16 cellular contexts compared by ENCODE assay signal in the genomic region with DNA sequence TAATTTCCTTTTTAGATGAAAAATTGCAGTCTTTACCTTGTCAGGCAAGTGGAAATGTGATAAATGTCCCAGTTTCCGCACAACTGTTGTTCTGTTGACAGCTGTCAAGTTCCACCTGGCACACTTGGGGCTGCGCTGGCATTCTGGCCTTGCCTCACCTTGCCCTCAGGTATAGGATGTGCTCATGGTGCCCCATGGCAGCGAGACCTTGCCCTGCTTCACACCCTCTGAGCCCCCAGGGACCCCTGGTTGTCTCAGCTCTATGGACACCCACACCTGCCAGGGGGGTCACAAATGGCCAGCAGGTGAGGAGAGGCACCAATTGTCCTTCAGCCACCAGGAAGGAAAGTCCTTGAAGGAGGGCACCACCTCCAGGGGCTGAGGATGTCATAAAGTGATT. TPM values are rescaled to one million over a fixed set of nuclear protein-coding genes. Genes with fewer than 3 reads are reported as not detected.
DNase-seq lines count a peak whose midpoint lies in the region; ATAC-seq and TF ChIP-seq lines count a peak whose summit lies in the region.
"Had no signal": no experiment of that assay in that cellular context is flagged by ENCODE, and none has a peak within 500 bp of the region (broad histone marks: within the 10 kb centered on the region; RNA-seq: fewer than 3 reads in every experiment).

No MANE protein-coding gene starts in this region.

- peak overlapping the region; percentile 13 for H3K4me3 ChIP-seq in CD8-positive, alpha-beta T cell (ENCODE audit: low read depth, low read length)
- H3K4me3 ChIP-seq: breast epithelium, esophagus squamous epithelium, tibial nerve had no signal

- CTCF ChIA-PET in CD8-positive, alpha-beta T cell (lab: Charles Lee) = interaction anchor here (0.7 to 8.2 kb wide), 6 partner anchors 13 to 107 kb away, joined by 3 to 61 read pairs (median 6); no protein-coding TSS in a partner anchor

- no peaks in the 10 kb centered on the region for H3K9me3 Mint-ChIP-seq in T-helper 2 cell treated with Interferon-gamma antibody and Interleukin-4, amounts not matched to agents 5 μg/mL and 100 μg/mL, for 36 hours
- H3K9me3 Mint-ChIP-seq in CD8-positive, alpha-beta T cell = no peaks in the 10 kb centered on the region
- peaks cover 0 to 4% of the 10 kb centered on the region in 2 donors for H3K9me3 Mint-ChIP-seq in activated naive CD4-positive, alpha-beta T cell treated with anti-CD3 and anti-CD28 coated beads, Interleukin-2, amount 50 U/mL, for 72 hours
- H3K9me3 Mint-ChIP-seq in natural killer cell = no peaks in the 10 kb centered on the region

- ATAC-seq in CD8-positive, alpha-beta T cell = no peak
- ATAC-seq in activated naive CD4-positive, alpha-beta T cell treated with anti-CD3 and anti-CD28 coated beads, Interleukin-2, amount 50 U/mL, for 72 hours = no peak
- ATAC-seq in natural killer cell (no peak), GM19351 (IDR thresholded peaks at IDR 0.05; ENCODE audit: unreplicated experiment) (no peak)
- ATAC-seq: left colon had no signal

- peaks cover 97% of the 10 kb centered on the region for H3K4me1 ChIP-seq in CD8-positive, alpha-beta T cell (ENCODE audit: insufficient read depth, low read length)
- H3K4me1 ChIP-seq: breast epithelium had no signal

- TF ChIP-seq CTCF in CD8-positive, alpha-beta T cell (IDR thresholded peaks at IDR 0.05) = no peak
- TF ChIP-seq CTCF in natural killer cell (IDR thresholded peaks at IDR 0.05) = no peak

- H3K36me3 ChIP-seq in CD8-positive, alpha-beta T cell (ENCODE audit: insufficient read depth, low read length) = no peaks in the 10 kb centered on the region
- H3K36me3 ChIP-seq: breast epithelium, esophagus squamous epithelium, tibial nerve had no signal

- peak overlapping the region; percentile 77 for H3K4me3 Mint-ChIP-seq in T-helper 2 cell treated with Interferon-gamma antibody and Interleukin-4, amounts not matched to agents 5 μg/mL and 100 μg/mL, for 36 hours
- peak overlapping the region; percentile 73 for H3K4me3 Mint-ChIP-seq in CD8-positive, alpha-beta T cell
- peak overlapping the region; percentile 74 for H3K4me3 Mint-ChIP-seq in natural killer cell
- H3K4me3 Mint-ChIP-seq: H9 had no signal

- no peaks in the 10 kb centered on the region for H3K9me3 ChIP-seq in CD8-positive, alpha-beta T cell (ENCODE audit: low read length)
- H3K9me3 ChIP-seq: breast epithelium, esophagus squamous epithelium, tibial nerve had no signal

- no peaks in the 10 kb centered on the region for H3K27me3 ChIP-seq in CD8-positive, alpha-beta T cell (ENCODE audit: insufficient read depth, low read length)
- H3K27me3 ChIP-seq: breast epithelium, esophagus squamous epithelium, tibial nerve had no signal

- H3K27ac ChIP-seq in CD8-positive, alpha-beta T cell (ENCODE audit: low read depth, low read length) = peak overlapping the region; percentile 29
- H3K27ac ChIP-seq: breast epithelium, esophagus squamous epithelium, tibial nerve had no signal

- DNase-seq in T-helper 2 cell treated with Interferon-gamma antibody and Interleukin-4, amounts not matched to agents 5 μg/mL and 100 μg/mL, for 36 hours (ENCODE audit: low spot score) = no peak
- DNase-seq in T-helper 2 cell (no peak), natural killer cell (no peak)
- DNase-seq in CD8-positive, alpha-beta T cell = no peak
- no peak for DNase-seq in activated naive CD4-positive, alpha-beta T cell treated with anti-CD3 and anti-CD28 coated beads, Interleukin-2, amount 50 U/mL, for 72 hours (ENCODE audit: low spot score in 2 of 2)
- DNase-seq in stimulated activated CD4-positive, alpha-beta T cell treated with anti-CD3 and anti-CD28 coated beads, Interleukin-4, amount 100 ng/mL, for 1 hour = no peak
- DNase-seq in stimulated activated CD4-positive, alpha-beta T cell treated with anti-CD3 and anti-CD28 coated beads, Interleukin-4, amount 100 ng/mL, for 24 hours = no peak
- DNase-seq: esophagus squamous epithelium, H9, left colon, midbrain, MM.1S, NCI-H146 had no signal

- H3K27me3 Mint-ChIP-seq in T-helper 2 cell treated with Interferon-gamma antibody and Interleukin-4, amounts not matched to agents 5 μg/mL and 100 μg/mL, for 36 hours (ENCODE audit: low read depth) = no peaks in the 10 kb centered on the region
- no peaks in the 10 kb centered on the region for H3K27me3 Mint-ChIP-seq in CD8-positive, alpha-beta T cell (ENCODE audit: low read depth)
- H3K27me3 Mint-ChIP-seq in natural killer cell (ENCODE audit: low read depth in 2 of 2) = no peaks in the 10 kb centered on the region

- POLR2A ChIA-PET in CD8-positive, alpha-beta T cell (lab: Charles Lee) = interaction anchor here (0.7 to 6.4 kb wide), 8 partner anchors 8 to 208 kb away, joined by 3 to 38 read pairs (median 4); no protein-coding TSS in a partner anchor

- H3K27ac Mint-ChIP-seq in T-helper 2 cell treated with Interferon-gamma antibody and Interleukin-4, amounts not matched to agents 5 μg/mL and 100 μg/mL, for 36 hours = peak overlapping the region; percentile 95
- peak overlapping the region; percentile 94 for H3K27ac Mint-ChIP-seq in CD8-positive, alpha-beta T cell
- peak overlapping the region; percentile 69 to 90 for H3K27ac Mint-ChIP-seq in activated naive CD4-positive, alpha-beta T cell treated with anti-CD3 and anti-CD28 coated beads, Interleukin-2, amount 50 U/mL, for 72 hours
- peak overlapping the region; percentile 85 to 98 for H3K27ac Mint-ChIP-seq in natural killer cell
- H3K27ac Mint-ChIP-seq: H9 had no signal

- intact Hi-C loops in CD8-positive, alpha-beta T cell (cut with DNase I, micrococcal nuclease) = loop anchor here in 1 of 2 experiments (5.0 kb wide), 2 partner anchors 33 to 68 kb away; no protein-coding TSS in a partner anchor
- intact Hi-C loops in natural killer cell (cut with micrococcal nuclease) = loop anchor here (5.0 kb wide), 1 partner anchor 88 kb away; no protein-coding TSS in a partner anchor

- peaks cover 82% of the 10 kb centered on the region for H3K4me1 Mint-ChIP-seq in T-helper 2 cell treated with Interferon-gamma antibody and Interleukin-4, amounts not matched to agents 5 μg/mL and 100 μg/mL, for 36 hours (ENCODE audit: low read depth)
- peaks cover 96% of the 10 kb centered on the region for H3K4me1 Mint-ChIP-seq in CD8-positive, alpha-beta T cell (ENCODE audit: low read depth)
- peaks cover 92 to 95% of the 10 kb centered on the region in 2 donors for H3K4me1 Mint-ChIP-seq in natural killer cell

- H3K36me3 Mint-ChIP-seq in T-helper 2 cell treated with Interferon-gamma antibody and Interleukin-4, amounts not matched to agents 5 μg/mL and 100 μg/mL, for 36 hours (ENCODE audit: low read depth) = peaks cover 2% of the 10 kb centered on the region
- no peaks in the 10 kb centered on the region for H3K36me3 Mint-ChIP-seq in CD8-positive, alpha-beta T cell
- peaks cover 0 to 12% of the 10 kb centered on the region in 2 donors for H3K36me3 Mint-ChIP-seq in activated naive CD4-positive, alpha-beta T cell treated with anti-CD3 and anti-CD28 coated beads, Interleukin-2, amount 50 U/mL, for 72 hours
- H3K36me3 Mint-ChIP-seq in natural killer cell = no peaks in the 10 kb centered on the region

RNA-seq across cellular contexts. Expression of a gene that starts 37.5 kb away (rescaled TPM):
- 100 to 1,000 TPM; 286 to 305 TPM for total RNA-seq in CD8-positive, alpha-beta T cell
- total RNA-seq in activated naive CD4-positive, alpha-beta T cell treated with anti-CD3 and anti-CD28 coated beads, Interleukin-2, amount 50 U/mL, for 72 hours = 100 to 1,000 TPM; 211 to 278 TPM
- 100 to 1,000 TPM; 354 to 448 (median 420) TPM for total RNA-seq in natural killer cell
